ENCODE assay signal across 13 cellular contexts in genomic region chr1:94329276-94329675, GRCh38.
"Had no signal": no experiment of that assay in that cellular context is flagged by ENCODE, and none has a peak within 500 bp of the region (broad histone marks: within the 10 kb centered on the region; RNA-seq: fewer than 3 reads in every experiment).

No MANE protein-coding gene starts in this region.

- H3K36me3 ChIP-seq: tibial artery, uterus had no signal

- H3K9me3 ChIP-seq: tibial artery, uterus had no signal

- H3K27me3 ChIP-seq: tibial artery, uterus had no signal

- H3K4me3 ChIP-seq: lung, tibial artery, uterus had no signal

- H3K27ac ChIP-seq: epithelial cell of prostate had no signal

- DNase-seq: activated CD4-positive, alpha-beta T cell treated with anti-CD3 and anti-CD28 coated beads for 1 hour; activated CD4-positive, alpha-beta T cell treated with anti-CD3 and anti-CD28 coated beads, Interleukin-2, amount 50 U/mL, for 4 hours; activated naive CD4-positive, alpha-beta T cell treated with anti-CD3 and anti-CD28 coated beads, Interleukin-2, amount 50 U/mL, for 16 hours; effector memory CD8-positive, alpha-beta T cell; left colon; stimulated activated CD4-positive, alpha-beta T cell treated with anti-CD3 and anti-CD28 coated beads, Interleukin-2, amount 100 ng/mL, for 48 hours; T-cell; T-helper 9 cell; tibial artery; uterus had no signal

- ATAC-seq: effector memory CD8-positive, alpha-beta T cell; left colon; stimulated activated memory B cell treated with anti-CD40 and anti-IgM and Interleukin-4, amounts not matched to agents 10 μg/mL and 1 μg/mL and 100 μg/mL, for 72 hours; T-cell had no signal

- H3K4me1 ChIP-seq: uterus had no signal
